In genomic region chr18:2590303-2590702, GRCh38 we compare ENCODE assay signal across 14 cellular contexts. TPM values are rescaled to one million over a fixed set of nuclear protein-coding genes. Genes with fewer than 3 reads are reported as not detected.
DNase-seq lines count a peak whose midpoint lies in the region; ATAC-seq, FAIRE-seq and TF ChIP-seq lines count a peak whose summit lies in the region.
"Had no signal": no experiment of that assay in that cellular context is flagged by ENCODE, and none has a peak within 500 bp of the region (broad histone marks: within the 10 kb centered on the region; RNA-seq: fewer than 3 reads in every experiment).

No MANE protein-coding gene starts in this region.

- no peaks in the 10 kb centered on the region for H3K36me3 Mint-ChIP-seq in osteocyte (ENCODE audit: unreplicated experiment)

- RAD21 ChIA-PET in GM12878 (lab: Charles Lee; ENCODE audit: unreplicated experiment) = interaction anchor here (1.3 to 1.4 kb wide), 2 partner anchors 9 to 14 kb away, joined by 3 read pairs; no protein-coding TSS in a partner anchor

- FAIRE-seq in D721Med (lab: Jason Lieb, UNC) (peak; percentile 66), GM12878 (lab: Jason Lieb, UNC) (no peak)

- H3K27ac Mint-ChIP-seq in osteocyte (ENCODE audit: unreplicated experiment) = peak overlapping the region; percentile 39

- in situ Hi-C loops in GM12878 (cut with MboI) = no loop called here

- SMC1A ChIA-PET in GM12878 (lab: Charles Lee; ENCODE audit: uncharacterized antibody, unreplicated experiment) = interaction anchor here (1.1 to 2.7 kb wide), 4 partner anchors 15 to 68 kb away, joined by 3 to 18 read pairs (median 10); no protein-coding TSS in a partner anchor

- H3K9ac ChIP-seq in GM12878 (ENCODE audit: control insufficient read depth, insufficient read depth, low read length) = no peak overlapping the region
- H3K9ac ChIP-seq: BLaER1 treated with 17β-estradiol and CSF1 and Interleukin-3, amounts not matched to agents 10 nM and 100 nM had no signal

- TF ChIP-seq CTCF in D721Med (IDR thresholded peaks at IDR 0.05; ENCODE audit: insufficient read depth, missing control alignments) (no peak), GM12878 (IDR thresholded peaks at IDR 0.05 in 2 of 3, conservative IDR thresholded peaks at IDR 0.05 in 1 of 3; ENCODE audit: control insufficient read depth in 2 of 3, extremely low read depth in 1 of 3, insufficient read depth in 1 of 3, low read depth in 3 of 3, low read length in 3 of 3) (no peak), osteocyte (IDR thresholded peaks at IDR 0.05) (no peak)

- BruUV-seq in GM12878 (replicated peaks; lab: Mats Ljungman, UMichigan) = no TSS peak

- H3K36me3 ChIP-seq in ACC112 (ENCODE audit: insufficient read depth, low read length) (peaks cover 40% of the 10 kb centered on the region), GM12878 (ENCODE audit: control insufficient read depth in 2 of 2, insufficient read depth in 2 of 2, low read length in 1 of 2) (peaks cover 7 to 36% of the 10 kb centered on the region in 2 experiments), aorta (ENCODE audit: control insufficient read depth in 1 of 2, insufficient read depth in 2 of 2, low read length in 1 of 2) (no peaks in the 10 kb centered on the region)

- POLR2A ChIA-PET in GM12878 (lab: Charles Lee) = no interaction called here

- H3K27ac ChIP-seq in ACC112 (ENCODE audit: low read depth, low read length) (no peak overlapping the region), GM12878 (ENCODE audit: control insufficient read depth, insufficient read depth) (peak overlapping the region; percentile 54), aorta (ENCODE audit: low read depth in 1 of 2, low read length in 2 of 2) (no peak overlapping the region)
- H3K27ac ChIP-seq: BLaER1 treated with 17β-estradiol and CSF1 and Interleukin-3, amounts not matched to agents 10 nM and 100 nM; SJSA1 had no signal

- TF ChIP-seq EP300 in GM12878 (IDR thresholded peaks at IDR 0.05; ENCODE audit: borderline replicate concordance in 1 of 2, control insufficient read depth in 1 of 2, low read depth in 2 of 2, low read length in 2 of 2) = no peak

- H3K79me2 ChIP-seq in ACC112 (ENCODE audit: control insufficient read depth, insufficient read depth, low read length, unreplicated experiment) (no peaks in the 10 kb centered on the region), GM12878 (ENCODE audit: control insufficient read depth, insufficient read depth, low read length) (no peaks in the 10 kb centered on the region; the same call in 1 of the 2 replicates)

- H3K27me3 ChIP-seq in ACC112 (ENCODE audit: insufficient read depth, low read length) (no peaks in the 10 kb centered on the region), GM12878 (replicated peaks in 1 of 2; ENCODE audit: control insufficient read depth in 2 of 2, insufficient read depth in 2 of 2, low read length in 1 of 2) (no peaks in the 10 kb centered on the region), aorta (ENCODE audit: control insufficient read depth in 1 of 2, insufficient read depth in 2 of 2, low read length in 1 of 2) (no peaks in the 10 kb centered on the region)
- H3K27me3 ChIP-seq: BLaER1 treated with 17β-estradiol and CSF1 and Interleukin-3, amounts not matched to agents 10 nM and 100 nM; SJSA1 had no signal

- H3K4me1 Mint-ChIP-seq in osteocyte (ENCODE audit: unreplicated experiment) = peaks cover 14% of the 10 kb centered on the region

- TF ChIP-seq RAD21 in GM12878 (IDR thresholded peaks at IDR 0.05; ENCODE audit: insufficient read depth, low read depth, low read length) = no peak

- CTCF ChIA-PET in GM12878 (lab: Yijun Ruan, JAX) = no interaction called here

- H3K9me3 Mint-ChIP-seq in osteocyte (ENCODE audit: unreplicated experiment) = no peaks in the 10 kb centered on the region

- no peak overlapping the region for H3K4me2 ChIP-seq in GM12878 (ENCODE audit: control insufficient read depth, insufficient read depth)
- H3K4me2 ChIP-seq: BLaER1 treated with 17β-estradiol and CSF1 and Interleukin-3, amounts not matched to agents 10 nM and 100 nM had no signal

- H3K4me3 ChIP-seq in ACC112 (ENCODE audit: low read depth, low read length) (no peak overlapping the region), GM12878 (no peak overlapping the region), aorta (ENCODE audit: low read length in 2 of 2) (no peak overlapping the region)
- H3K4me3 ChIP-seq: BLaER1 treated with 17β-estradiol and CSF1 and Interleukin-3, amounts not matched to agents 10 nM and 100 nM; SJSA1 had no signal

- H3K9me3 ChIP-seq in GM12878 (replicated peaks; ENCODE audit: control insufficient read depth, insufficient read depth, low read length) (no peaks in the 10 kb centered on the region), aorta (ENCODE audit: control insufficient read depth, low read length) (no peaks in the 10 kb centered on the region)
- H3K9me3 ChIP-seq: SJSA1 had no signal

- H2AFZ ChIP-seq in ACC112 (ENCODE audit: low read length, unreplicated experiment) (peak overlapping the region; percentile 18), GM12878 (ENCODE audit: control insufficient read depth, low read depth, low read length) (no peak overlapping the region; the same call in 1 of the 2 replicates)

- no peaks in the 10 kb centered on the region for H4K20me1 ChIP-seq in GM12878 (ENCODE audit: control insufficient read depth, insufficient read depth)
- H4K20me1 ChIP-seq: BLaER1 treated with 17β-estradiol and CSF1 and Interleukin-3, amounts not matched to agents 10 nM and 100 nM had no signal

- WGBS in GM12878 (ENCODE audit: insufficient coverage, insufficient replicate concordance, low lambda C conversion rate, missing lambda C conversion rate) = 97% methylated on average over 2 of the region's 2 CpGs
- 60 to 65% methylated on average over 2 of the region's 2 CpGs for whole genome bisulfite sequencing in aorta, 2 donors

- intact Hi-C loops in GM12878 (cut with micrococcal nuclease; ENCODE audit: unreplicated experiment) (no loop called here), aorta (cut with DNase I) (no loop called here)

- no peak overlapping the region for H3K4me3 Mint-ChIP-seq in osteocyte (ENCODE audit: unreplicated experiment)

- H3K4me1 ChIP-seq in ACC112 (ENCODE audit: control insufficient read depth, insufficient read depth, low read length, unreplicated experiment) (peaks cover 26% of the 10 kb centered on the region), GM12878 (ENCODE audit: control insufficient read depth, insufficient read depth, low read length) (no peaks in the 10 kb centered on the region), aorta (ENCODE audit: control insufficient read depth in 1 of 2, insufficient read depth in 2 of 2, low read length in 2 of 2) (no peaks in the 10 kb centered on the region)

- H3K27me3 Mint-ChIP-seq in osteocyte (ENCODE audit: unreplicated experiment) = no peaks in the 10 kb centered on the region

- DNase-seq in D721Med (ENCODE audit: insufficient read length, low spot score) = no peak
- no peak for DNase-seq in GM12878 (ENCODE audit: low read depth, low spot score)
- no peak for DNase-seq in osteocyte (ENCODE audit: extremely low spot score, unreplicated experiment)
- DNase-seq in aorta = no peak
- no peak for DNase-seq in activated gamma-delta T cell (lab: John Stamatoyannopoulos, UW)
- DNase-seq: cortex of kidney; HCEC 1CT; mesendoderm; stimulated activated CD4-positive, alpha-beta T cell treated with anti-CD3 and anti-CD28 coated beads, Interleukin-1b, Interleukin-23, amount 100 ng/mL, for 48 hours had no signal

- ATAC-seq in GM12878 = no peak
- ATAC-seq in HG03378 (IDR thresholded peaks at IDR 0.05; ENCODE audit: unreplicated experiment) = no peak
- no peak for ATAC-seq in aorta (ENCODE audit: low FRiP score)
- ATAC-seq in HG03025 (IDR thresholded peaks at IDR 0.05; ENCODE audit: low FRiP score, unreplicated experiment) = no peak

- no peak for TF ChIP-seq POLR2A in GM12878 (IDR thresholded peaks at IDR 0.05; ENCODE audit: low read depth, low read length)

RNA-seq across cellular contexts. Expression of gene NDC80, which starts 18.9 kb away (rescaled TPM):
- total RNA-seq in GM12878 (2013; cell fraction: nucleolus; rRNA removed) = 37.5 and 45.0 TPM in 2 replicates
- total RNA-seq in GM12878 (2014; rRNA removed) (39.5 and 46.2 TPM in 2 replicates), GM12878 (2014; rRNA removed; fragmentation: Illumina TruSeq; extraction: Trizol) (55.3 and 57.2 TPM in 2 replicates), GM12878 (2021) (36.1 and 38.8 TPM in 2 replicates), osteocyte (7.9 and 9.4 TPM in 2 replicates), aorta (1 to 10 TPM in 1 of 2 donors, under 1 TPM in 1; 0.29 to 2.4 TPM)
- 15.1 TPM for polyA plus RNA-seq in GM12878 (2011; ENCODE audit: low read depth)
- polyA plus RNA-seq in GM12878 (2011; rRNA removed) (44.1 and 74.5 TPM in 2 replicates), GM12878 (2014; fragmentation: Illumina TruSeq; extraction: Trizol) (55.0 and 67.0 TPM in 2 replicates), GM12878 (2014; fragmentation: Nextera tagmentation; extraction: Ambion mirVana) (10 to 100 TPM; 54.4 to 55.0 TPM), GM12878 (2014; rRNA removed) (31.3 and 36.5 TPM in 2 replicates), GM12878 (2016; fragmentation: Nextera tagmentation; extraction: Ambion mirVana) (10 to 100 TPM; 76.5 to 80.8 TPM), aorta (1 to 10 TPM; 1.4 to 1.9 TPM)
- 12.5 and 22.3 TPM in 2 replicates for polyA plus RNA-seq in GM12878 (2011; cell fraction: cytosol; rRNA removed)
- polyA plus RNA-seq in GM12878 (2011; cell fraction: nucleus; rRNA removed) = 26.9 and 28.4 TPM in 2 replicates
- 18.6 and 24.5 TPM in 2 replicates for polyA plus RNA-seq in GM12878 (2012)
- 28.3 and 33.1 TPM in 2 replicates for polyA minus RNA-seq in GM12878 (2011; rRNA and poly(A)+ RNA removed)
- polyA minus RNA-seq in GM12878 (2011; cell fraction: cytosol; rRNA and poly(A)+ RNA removed) = 16.4 and 18.3 TPM in 2 replicates
- 43.8 and 73.0 TPM in 2 replicates for polyA minus RNA-seq in GM12878 (2011; cell fraction: nucleus; rRNA and poly(A)+ RNA removed)

RNA-seq across cellular contexts. Expression of gene METTL4, which starts 19.0 kb away (rescaled TPM):
- total RNA-seq in GM12878 (2013; cell fraction: nucleolus; rRNA removed) = 31.0 and 34.2 TPM in 2 replicates
- 4.9 and 7.2 TPM in 2 replicates for total RNA-seq in GM12878 (2014; rRNA removed)
- total RNA-seq in GM12878 (2014; rRNA removed; fragmentation: Illumina TruSeq; extraction: Trizol) = 12.5 and 15.5 TPM in 2 replicates
- 7.7 and 9.6 TPM in 2 replicates for total RNA-seq in GM12878 (2021)
- 5.5 TPM for polyA plus RNA-seq in GM12878 (2011; ENCODE audit: low read depth)
- 14.0 and 23.3 TPM in 2 replicates for polyA plus RNA-seq in GM12878 (2011; rRNA removed)
- polyA plus RNA-seq in GM12878 (2011; cell fraction: cytosol; rRNA removed) = 5.0 and 5.7 TPM in 2 replicates
- polyA plus RNA-seq in GM12878 (2011; cell fraction: nucleus; rRNA removed) = 9.7 and 10.9 TPM in 2 replicates
- 7.4 and 8.1 TPM in 2 replicates for polyA plus RNA-seq in GM12878 (2012)
- polyA plus RNA-seq in GM12878 (2014; fragmentation: Illumina TruSeq; extraction: Trizol) = 14.0 and 15.1 TPM in 2 replicates
- polyA plus RNA-seq in GM12878 (2014; fragmentation: Nextera tagmentation; extraction: Ambion mirVana) = 10 to 100 TPM in 1 of 2 experiments, 1 to 10 TPM in 1; 7.6 to 13.3 TPM
- 8.4 and 9.8 TPM in 2 replicates for polyA plus RNA-seq in GM12878 (2014; rRNA removed)
- polyA plus RNA-seq in GM12878 (2016; fragmentation: Nextera tagmentation; extraction: Ambion mirVana) = 10 to 100 TPM; 12.2 to 15.2 TPM
- 10.1 and 11.5 TPM in 2 replicates for polyA minus RNA-seq in GM12878 (2011; rRNA and poly(A)+ RNA removed)
- polyA minus RNA-seq in GM12878 (2011; cell fraction: cytosol; rRNA and poly(A)+ RNA removed) = 4.5 and 7.4 TPM in 2 replicates
- 6.2 and 10.2 TPM in 2 replicates for polyA minus RNA-seq in GM12878 (2011; cell fraction: nucleus; rRNA and poly(A)+ RNA removed)
- 10.8 and 12.8 TPM in 2 replicates for total RNA-seq in osteocyte
- total RNA-seq in aorta = 10 to 100 TPM in 1 of 2 donors, 1 to 10 TPM in 1; 9.5 to 14.3 TPM
- 10 to 100 TPM in 1 of 2 donors, 1 to 10 TPM in 1; 5.0 to 10.3 TPM for polyA plus RNA-seq in aorta
